In genomic region chr2:1707771-1708351, GRCh38 we compare ENCODE assay signal across 8 cellular contexts. TPM values are rescaled to one million over a fixed set of nuclear protein-coding genes. Genes with fewer than 3 reads are reported as not detected.
A peak's percentile ranks its signal among the peaks of the same experiment; 100 is the strongest.
DNase-seq lines count a peak whose midpoint lies in the region; ATAC-seq and TF ChIP-seq lines count a peak whose summit lies in the region.

No MANE protein-coding gene starts in this region.

- peaks cover 9% of the 10 kb centered on the region for H3K36me3 Mint-ChIP-seq in nephron progenitor cell (ENCODE audit: low read depth)

- DNase-seq in Daoy (ENCODE audit: low read depth) (peak; percentile 89), NCI-H748 treated with DMSO at 0.1 percent for 48 hours (lab: John Stamatoyannopoulos, UW) (peak; percentile 85), epithelial cell of prostate (ENCODE audit: low read depth, low spot score) (no peak), nephron progenitor cell (peak; percentile 37)
- no peak for DNase-seq in activated effector memory CD4-positive, alpha-beta T cell treated with anti-CD3 and anti-CD28 coated beads, Interleukin-2, amount 50 U/mL, for 16 hours

- ATAC-seq in GM21723 (IDR thresholded peaks at IDR 0.05; ENCODE audit: unreplicated experiment): no peak
- no peak for ATAC-seq in HG02973 (IDR thresholded peaks at IDR 0.05; ENCODE audit: unreplicated experiment)
- ATAC-seq in HG03025 (IDR thresholded peaks at IDR 0.05; ENCODE audit: low FRiP score, unreplicated experiment): no peak

- peak overlapping the region; percentile 36 for H3K27ac Mint-ChIP-seq in nephron progenitor cell

- no peaks in the 10 kb centered on the region for H3K27me3 Mint-ChIP-seq in nephron progenitor cell (ENCODE audit: low read depth, poor library complexity)

- peak overlapping the region; percentile 93 for H3K27ac ChIP-seq in epithelial cell of prostate

- H3K4me3 Mint-ChIP-seq in nephron progenitor cell: peak overlapping the region; percentile 16

- H3K9me3 Mint-ChIP-seq in nephron progenitor cell: no peaks in the 10 kb centered on the region

- peaks cover 57% of the 10 kb centered on the region for H3K4me1 Mint-ChIP-seq in nephron progenitor cell

- no peak for TF ChIP-seq CTCF in nephron progenitor cell (IDR thresholded peaks at IDR 0.05)

RNA-seq across cellular contexts. Expression of gene PXDN, which starts 36.5 kb away (rescaled TPM):
- total RNA-seq in Daoy (2014; rRNA removed; shearing (Covaris generic)): 173 and 193 TPM in 2 replicates

Comparison
In these comparisons a context has a peak if more than half of its experiments do, and no peak if none do; other contexts are left out.
1. DNase-seq: peak in Daoy (single experiment), NCI-H748 treated with DMSO at 0.1 percent for 48 hours (single experiment) and nephron progenitor cell (single experiment); none in epithelial cell of prostate (single experiment) and activated effector memory CD4-positive, alpha-beta T cell treated with anti-CD3 and anti-CD28 coated beads, Interleukin-2, amount 50 U/mL, for 16 hours (single experiment).